Comparison of ENCODE assay signal across 14 cellular contexts in the genomic region with DNA sequence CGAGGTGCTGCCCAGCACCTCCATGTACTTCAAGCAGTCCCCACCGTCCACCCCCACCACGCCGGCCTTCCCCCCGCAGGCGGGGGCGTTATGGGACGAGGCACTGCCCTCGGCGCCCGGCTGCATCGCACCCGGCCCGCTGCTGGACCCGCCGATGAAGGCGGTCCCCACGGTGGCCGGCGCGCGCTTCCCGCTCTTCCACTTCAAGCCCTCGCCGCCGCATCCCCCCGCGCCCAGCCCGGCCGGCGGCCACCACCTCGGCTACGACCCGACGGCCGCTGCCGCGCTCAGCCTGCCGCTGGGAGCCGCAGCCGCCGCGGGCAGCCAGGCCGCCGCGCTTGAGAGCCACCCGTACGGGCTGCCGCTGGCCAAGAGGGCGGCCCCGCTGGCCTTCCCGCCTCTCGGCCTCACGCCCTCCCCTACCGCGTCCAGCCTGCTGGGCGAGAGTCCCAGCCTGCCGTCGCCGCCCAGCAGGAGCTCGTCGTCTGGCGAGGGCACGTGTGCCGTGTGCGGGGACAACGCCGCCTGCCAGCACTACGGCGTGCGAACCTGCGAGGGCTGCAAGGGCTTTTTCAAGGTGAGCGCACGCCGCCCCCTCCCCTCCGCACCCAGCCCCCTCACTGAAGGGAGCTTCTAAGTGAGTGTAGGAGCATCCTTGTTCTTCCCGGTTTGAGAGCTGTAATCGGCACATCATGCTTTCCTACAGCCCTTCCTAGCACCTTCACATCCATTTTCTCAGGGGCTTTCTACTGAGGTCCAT. TPM values are rescaled to one million over a fixed set of nuclear protein-coding genes. Genes with fewer than 3 reads are reported as not detected.
DNase-seq lines count a peak whose midpoint lies in the region; ATAC-seq and TF ChIP-seq lines count a peak whose summit lies in the region.
"Had no signal": no experiment of that assay in that cellular context is flagged by ENCODE, and none has a peak within 500 bp of the region (broad histone marks: within the 10 kb centered on the region; RNA-seq: fewer than 3 reads in every experiment).

No MANE protein-coding gene starts in this region.

- peak; percentile 47 for ATAC-seq in body of pancreas
- ATAC-seq in sciatic nerve = peak; percentile 46
- ATAC-seq: CD8-positive, alpha-beta T cell had no signal

- no peak for TF ChIP-seq CTCF in body of pancreas (IDR thresholded peaks at IDR 0.05)

- DNase-seq in body of pancreas (peak in 2 of 4 donors; percentile 3 to 36), iPS-NIHi11 (ENCODE audit: low spot score) (peak; percentile 38), sciatic nerve (ENCODE audit: low spot score) (no peak), SW480 (ENCODE audit: low spot score) (no peak), putamen (ENCODE audit: low spot score) (no peak)
- DNase-seq in stimulated activated CD4-positive, alpha-beta T cell treated with anti-CD3 and anti-CD28 coated beads, Interleukin-2, amount 100 ng/mL, for 24 hours = no peak
- DNase-seq: activated CD4-positive, alpha-beta T cell treated with anti-CD3 and anti-CD28 coated beads for 48 hours; activated naive CD4-positive, alpha-beta T cell treated with anti-CD3 and anti-CD28 coated beads, Interleukin-2, amount 50 U/mL, for 16 hours; CD8-positive, alpha-beta T cell; NCI-H187; NK-92 treated with Interleukin-12 subunit alpha and Interleukin-12 subunit beta, amount 100 ng/mL, for 24 hours; stimulated activated CD4-positive, alpha-beta T cell treated with anti-CD3 and anti-CD28 coated beads, Interleukin-12 subunit alpha, Interleukin-12 subunit beta, amount 100 ng/mL, for 4 hours; SW 1271 had no signal

- no peaks in the 10 kb centered on the region for H3K9me3 ChIP-seq in body of pancreas

- peaks cover 52% of the 10 kb centered on the region for H3K27me3 Mint-ChIP-seq in IgD-negative memory B cell

- no peaks in the 10 kb centered on the region for H3K9me3 Mint-ChIP-seq in IgD-negative memory B cell
- H3K9me3 Mint-ChIP-seq: CD8-positive, alpha-beta T cell had no signal

- no peaks in the 10 kb centered on the region for H3K36me3 ChIP-seq in body of pancreas (replicated peaks in 1 of 2; ENCODE audit: insufficient read depth in 1 of 2, low read depth in 2 of 2)

- 21 to 58% methylated on average over 37 to 78 of the region's 78 CpGs for WGBS in body of pancreas, 2 donors

- H3K27ac ChIP-seq in body of pancreas = no peak overlapping the region

- no peaks in the 10 kb centered on the region for H3K36me3 Mint-ChIP-seq in IgD-negative memory B cell
- H3K36me3 Mint-ChIP-seq: CD8-positive, alpha-beta T cell had no signal

- H3K27ac Mint-ChIP-seq in IgD-negative memory B cell = peak overlapping the region in 2 of 3 donors; percentile 28 to 36
- H3K27ac Mint-ChIP-seq: CD8-positive, alpha-beta T cell had no signal

- intact Hi-C loops in body of pancreas (cut with DNase I) = loop anchor here (10.0 kb wide), 2 partner anchors 76 to 604 kb away; a partner anchor contains a TSS
- intact Hi-C loops in sciatic nerve (cut with DNase I) = no loop called here

- H3K4me1 Mint-ChIP-seq in IgD-negative memory B cell = peaks cover 14 to 25% (median 15%) of the 10 kb centered on the region in 3 donors

- no peak for TF ChIP-seq POLR2A in body of pancreas (IDR thresholded peaks at IDR 0.05)

- peaks cover 16% of the 10 kb centered on the region for H3K4me1 ChIP-seq in body of pancreas

- peak overlapping the region in 2 of 4 donors; percentile 30 to 66 for H3K4me3 Mint-ChIP-seq in IgD-negative memory B cell
- H3K4me3 Mint-ChIP-seq: CD8-positive, alpha-beta T cell had no signal

- no peak overlapping the region for H3K4me3 ChIP-seq in body of pancreas

- peaks cover 0 to 15% of the 10 kb centered on the region in 2 donors for H3K27me3 ChIP-seq in body of pancreas

RNA-seq across cellular contexts. Expression of a gene that starts 6.9 kb away (rescaled TPM):
- polyA plus RNA-seq in IgD-negative memory B cell = 0.60 TPM
- 1 to 10 TPM; 1.0 to 8.9 TPM for total RNA-seq in body of pancreas
- total RNA-seq in sciatic nerve = 42.2 TPM
